2 cellular contexts compared by ENCODE assay signal in genomic region chr7:70707823-70708243, GRCh38.
A peak's percentile ranks its signal among the peaks of the same experiment; 100 is the strongest.
TF ChIP-seq lines count a peak whose summit lies in the region.

No MANE protein-coding gene starts in this region.

TF ChIP-seq in IMR-90, 13 proteins besides CTCF, POLR2A, EP300 and RAD21:
- TF ChIP-seq RCOR1 (IDR thresholded peaks at IDR 0.05; ENCODE audit: insufficient replicate concordance, low read length) (no peak), CEBPB (IDR thresholded peaks at IDR 0.05; ENCODE audit: low read depth, low read length) (no peak), FOS (IDR thresholded peaks at IDR 0.05; ENCODE audit: low read depth, low read length) (no peak), RFX5 (IDR thresholded peaks at IDR 0.05; ENCODE audit: low read depth, low read length) (peak; percentile 95), SMC3 (IDR thresholded peaks at IDR 0.05; ENCODE audit: low read depth, low read length) (no peak), MXI1 (IDR thresholded peaks at IDR 0.05; ENCODE audit: borderline replicate concordance, low read depth, low read length) (no peak), MAFK (IDR thresholded peaks at IDR 0.05; ENCODE audit: low read depth, low read length) (no peak)

TF ChIP-seq in K562, 482 proteins besides CTCF, POLR2A, EP300 and RAD21:
- TF ChIP-seq ZNF280B (CRISPR knock-in tag; IDR thresholded peaks at IDR 0.05) (no peak), RFX5 (IDR thresholded peaks at IDR 0.05; ENCODE audit: low read depth, low read length) (peak; percentile 84), STAT6 (CRISPR knock-in tag; IDR thresholded peaks at IDR 0.05) (no peak)
